Comparison of ENCODE assay signal across 18 cellular contexts in the genomic region with DNA sequence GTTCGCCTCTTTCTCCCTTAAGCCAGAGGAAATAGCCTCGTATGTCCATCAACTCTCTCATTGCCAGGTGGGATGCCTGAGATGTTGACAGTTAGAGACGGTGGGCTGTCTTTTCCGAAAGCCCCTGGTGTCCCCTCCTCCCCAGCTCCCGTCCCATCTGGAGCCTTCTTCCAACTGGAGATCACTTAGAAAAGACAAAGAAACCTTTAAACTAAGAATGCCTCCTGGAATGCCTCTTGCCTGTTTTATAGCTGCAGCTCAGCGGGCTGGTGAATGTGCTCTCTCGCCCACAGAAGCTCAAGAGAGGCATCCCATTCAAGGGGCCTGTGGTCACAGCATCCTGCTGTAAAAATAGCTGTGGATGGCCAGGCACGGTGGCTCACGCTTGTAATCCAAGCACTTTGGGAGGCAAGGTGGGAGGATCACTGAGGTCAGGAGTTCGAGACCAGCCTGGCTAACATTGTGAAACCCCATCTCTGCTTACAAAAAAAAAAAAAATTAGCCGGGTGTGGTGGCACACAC. TPM values are rescaled to one million over a fixed set of nuclear protein-coding genes. Genes with fewer than 3 reads are reported as not detected.
DNase-seq lines count a peak whose midpoint lies in the region; ATAC-seq and TF ChIP-seq lines count a peak whose summit lies in the region.
"Had no signal": no experiment of that assay in that cellular context is flagged by ENCODE, and none has a peak within 500 bp of the region (broad histone marks: within the 10 kb centered on the region; RNA-seq: fewer than 3 reads in every experiment).

No MANE protein-coding gene starts in this region.

- peaks cover 13% of the 10 kb centered on the region for H3K4me1 ChIP-seq in NT2/D1 (ENCODE audit: insufficient read depth, insufficient read length)
- H3K4me1 ChIP-seq in gastrocnemius medialis: peaks cover 7 to 27% of the 10 kb centered on the region in 2 donors
- H3K4me1 ChIP-seq: HAP-1 had no signal

- H3K27me3 ChIP-seq in NT2/D1 (ENCODE audit: insufficient read depth, insufficient read length): no peaks in the 10 kb centered on the region
- H3K27me3 ChIP-seq in gastrocnemius medialis: no peaks in the 10 kb centered on the region
- H3K27me3 ChIP-seq: MG63 had no signal

- no peaks in the 10 kb centered on the region for H3K36me3 ChIP-seq in NT2/D1 (ENCODE audit: insufficient read depth, insufficient read length, low read length)
- no peaks in the 10 kb centered on the region for H3K36me3 ChIP-seq in gastrocnemius medialis
- H3K36me3 ChIP-seq: HAP-1, MG63 had no signal

- intact Hi-C loops in gastrocnemius medialis (cut with DNase I; ENCODE audit: low total_unique reads) (no loop called here), posterior vena cava (cut with DNase I) (no loop called here)

- H3K4me3 ChIP-seq in NT2/D1 (ENCODE audit: insufficient read length, low read depth): no peak overlapping the region
- no peak overlapping the region for H3K4me3 ChIP-seq in fibroblast of villous mesenchyme (ENCODE audit: low read depth, low read length)
- H3K4me3 ChIP-seq in gastrocnemius medialis: no peak overlapping the region
- H3K4me3 ChIP-seq: A549, HAP-1, MG63, PC-9 had no signal

- ATAC-seq in gastrocnemius medialis (no peak), GM18858 (IDR thresholded peaks at IDR 0.05; ENCODE audit: unreplicated experiment) (no peak)
- ATAC-seq: A549 had no signal

- peak; percentile 59 for DNase-seq in EH (ENCODE audit: low read depth)
- DNase-seq in NT2/D1 (ENCODE audit: low read depth, low spot score): peak; percentile 72
- DNase-seq in fibroblast of villous mesenchyme (ENCODE audit: low read depth): peak; percentile 18
- DNase-seq in gastrocnemius medialis: no peak
- DNase-seq in epidermal melanocyte (ENCODE audit: insufficient read length, low spot score): no peak
- no peak for DNase-seq in posterior vena cava (ENCODE audit: low spot score)
- DNase-seq in T-helper 1 cell: no peak
- DNase-seq: MG63, NCI-H1092, NCI-H2081 treated with DMSO at 0.1 percent for 48 hours, NCI-H510A treated with DMSO at 0.1 percent for 48 hours, NCI-H82, PC-9 had no signal

- TF ChIP-seq CTCF in fibroblast of villous mesenchyme (IDR thresholded peaks at IDR 0.05; ENCODE audit: insufficient read depth, low read depth, low read length): no peak
- TF ChIP-seq CTCF in gastrocnemius medialis (IDR thresholded peaks at IDR 0.05 in 4 of 5, conservative IDR thresholded peaks at IDR 0.05 in 1 of 5): no peak

- no peak overlapping the region for H3K9ac ChIP-seq in NT2/D1 (ENCODE audit: insufficient read length, low read depth)
- H3K9ac ChIP-seq: KMS-11 had no signal

- in situ Hi-C loops in gastrocnemius medialis (cut with MboI; ENCODE audit: low sequenced_read_pairs in 4 of 4): no loop called here

- no peak for TF ChIP-seq POLR2A in gastrocnemius medialis (IDR thresholded peaks at IDR 0.05)

- H3K9me3 ChIP-seq in NT2/D1 (ENCODE audit: insufficient read depth, low read length): peaks cover 5% of the 10 kb centered on the region; the same call in 1 of the 2 replicates
- H3K9me3 ChIP-seq in gastrocnemius medialis: no peaks in the 10 kb centered on the region
- H3K9me3 ChIP-seq: A549, HAP-1, MG63 had no signal

- peak overlapping the region in 3 of 4 donors; percentile 38 to 85 (median 64) for H3K27ac ChIP-seq in gastrocnemius medialis
- H3K27ac ChIP-seq: A549, KMS-11, PC-9 had no signal

RNA-seq across cellular contexts. Expression of gene MYL10, which starts 5.2 kb away (rescaled TPM):
- total RNA-seq in fibroblast of villous mesenchyme (not detected in 2 replicates), gastrocnemius medialis (1 to 10 TPM in 1 of 4 donors, not detected in 3; 6.3 TPM), posterior vena cava (not detected)
- total RNA-seq: Daoy, PC-9 had no signal

Comparison
In these comparisons a context has a peak if more than half of its experiments do, and no peak if none do; other contexts are left out.
1. DNase-seq: peak in EH (single experiment), NT2/D1 (single experiment) and fibroblast of villous mesenchyme (single experiment); none in gastrocnemius medialis (0 of 2), epidermal melanocyte (single experiment), posterior vena cava (single experiment) and T-helper 1 cell (0 of 5).